ENCODE assay signal across 8 cellular contexts in the genomic region with DNA sequence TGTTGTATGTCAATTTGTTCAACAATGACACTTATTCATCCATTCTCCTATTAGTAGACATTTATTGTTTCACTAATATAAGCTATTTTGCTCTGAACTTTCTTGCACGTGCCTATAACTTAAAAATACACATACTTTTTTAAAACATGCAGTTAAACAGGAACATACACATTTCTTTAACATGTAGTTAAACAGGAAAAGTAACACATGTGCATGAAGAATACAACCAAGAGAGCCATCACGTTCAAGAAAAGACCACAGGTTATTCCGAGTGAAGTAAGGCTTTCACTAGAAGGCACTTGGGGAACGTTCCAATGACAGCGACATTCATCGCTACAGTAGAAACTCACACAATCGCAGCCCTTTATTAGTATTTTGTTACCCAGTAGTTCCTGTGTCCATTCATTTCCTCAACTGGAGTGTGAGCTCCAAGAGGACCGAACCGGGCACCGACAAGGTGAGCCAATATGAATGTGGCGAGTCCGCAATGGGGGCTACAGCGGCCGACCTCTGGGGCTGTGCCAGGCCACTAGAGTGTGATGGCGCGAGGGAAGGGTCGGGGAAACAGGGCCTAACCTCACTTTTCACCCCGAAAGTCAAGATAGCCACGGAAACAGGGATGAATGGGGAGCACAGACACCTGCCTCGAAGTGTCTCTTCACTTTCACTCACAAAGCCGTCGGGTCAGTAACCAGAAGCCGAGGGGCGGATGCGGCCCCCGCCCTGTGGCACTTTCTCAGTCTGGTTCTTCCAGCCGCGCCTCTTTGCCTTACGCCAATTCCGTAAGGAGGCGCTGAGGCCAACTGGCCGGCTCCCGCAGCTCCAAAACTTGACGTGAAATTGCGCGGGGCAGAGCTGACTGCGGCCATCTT. TPM values are rescaled to one million over a fixed set of nuclear protein-coding genes. Genes with fewer than 3 reads are reported as not detected.
DNase-seq lines count a peak whose midpoint lies in the region; ATAC-seq and TF ChIP-seq lines count a peak whose summit lies in the region.

No MANE protein-coding gene starts in this region.

- 2% methylated on average over 36 of the region's 37 CpGs for WGBS in SK-N-SH (ENCODE audit: low lambda C conversion rate)
- 1 to 3% (median 2%) methylated on average over 28 to 37 of the region's 37 CpGs for WGBS in heart left ventricle, 4 donors

- H3K27ac ChIP-seq in SK-N-SH (ENCODE audit: low read depth in 2 of 2, low read length in 1 of 2) (peak overlapping the region; percentile 97 to 98), heart left ventricle (peak overlapping the region; percentile 90 to 99 (median 97))

- H2AFZ ChIP-seq in SK-N-SH (ENCODE audit: low read depth), result peak overlapping the region; percentile 95

- H3K9me3 ChIP-seq in SK-N-SH, result no peaks in the 10 kb centered on the region
- no peaks in the 10 kb centered on the region for H3K9me3 ChIP-seq in heart left ventricle

- H3K9me2 ChIP-seq in SK-N-SH, result no peaks in the 10 kb centered on the region

- H3K27me3 ChIP-seq in SK-N-SH (ENCODE audit: insufficient read depth) (no peaks in the 10 kb centered on the region), heart left ventricle (no peaks in the 10 kb centered on the region)

- H3K79me2 ChIP-seq in SK-N-SH (ENCODE audit: insufficient read depth), result peaks cover 56% of the 10 kb centered on the region

- DNase-seq in NCI-H1092 treated with DMSO at 0.1 percent for 48 hours (lab: John Stamatoyannopoulos, UW) (peak; percentile 99), SK-N-SH (peak; percentile 85), heart left ventricle (peak; percentile 90 to 93 (median 91)), posterior cingulate gyrus (peak; percentile 74 to 97 (median 81)), ureter (ENCODE audit: low spot score) (peak; percentile 91)
- peak; percentile 59 for DNase-seq in activated naive CD8-positive, alpha-beta T cell treated with anti-CD3 and anti-CD28 coated beads, Interleukin-2, amount 50 U/mL, for 16 hours (ENCODE audit: low read depth, low spot score)

- CTCF ChIA-PET in SK-N-SH (lab: Yijun Ruan, JAX), result interaction anchor here (0.6 to 9.5 kb wide), 28 partner anchors 13 to 498 kb away, joined by 3 to 176 read pairs (median 7); a partner anchor contains a TSS

- H3F3A ChIP-seq in SK-N-SH (replicated peaks; ENCODE audit: insufficient read depth), result peaks cover 19% of the 10 kb centered on the region

- POLR2A ChIA-PET in SK-N-SH (lab: Yijun Ruan, JAX), result interaction anchor here (0.8 to 3.2 kb wide), 27 partner anchors 9 to 429 kb away, joined by 3 to 30 read pairs (median 4); a partner anchor contains a TSS

- no peak for TF ChIP-seq POLR2A in heart left ventricle (IDR thresholded peaks at IDR 0.05)

- peaks cover 31% of the 10 kb centered on the region for H4K20me1 ChIP-seq in SK-N-SH (ENCODE audit: insufficient read depth)

- H3K4me1 ChIP-seq in SK-N-SH (ENCODE audit: control insufficient read depth in 1 of 2, insufficient read depth in 2 of 2, low read depth in 1 of 2, low read length in 1 of 2) (peaks cover 9 to 21% of the 10 kb centered on the region in 2 experiments; a peak in 3 of 4 replicates), heart left ventricle (peaks cover 0 to 43% (median 25%) of the 10 kb centered on the region in 12 donors)

- H3K36me3 ChIP-seq in SK-N-SH (replicated peaks in 1 of 2; ENCODE audit: control insufficient read depth in 1 of 2, insufficient read depth in 2 of 2, low read length in 1 of 2), result peaks cover 0 to 2% of the 10 kb centered on the region in 2 experiments
- H3K36me3 ChIP-seq in heart left ventricle, result no peaks in the 10 kb centered on the region

- intact Hi-C loops in heart left ventricle (cut with DNase I), result loop anchor here (2.0 to 10.0 kb wide), 15 partner anchors 38 to 107 kb away; no protein-coding TSS in a partner anchor
- intact Hi-C loops in posterior cingulate gyrus (cut with DNase I), result loop anchor here (2.0 to 5.0 kb wide), 2 partner anchors 91 to 107 kb away; no protein-coding TSS in a partner anchor

- TF ChIP-seq EP300 in SK-N-SH (IDR thresholded peaks at IDR 0.05; ENCODE audit: borderline replicate concordance in 1 of 2, low read depth in 1 of 2, low read length in 1 of 2), result peak in 1 of 2 experiments; percentile 32; a peak in 1 of 4 replicates

- peak overlapping the region; percentile 91 for H3K9ac ChIP-seq in SK-N-SH

- no peak for TF ChIP-seq RAD21 in SK-N-SH (IDR thresholded peaks at IDR 0.05; ENCODE audit: low read length)

- H3K4me2 ChIP-seq in SK-N-SH, result peak overlapping the region; percentile 93

- ATAC-seq in HG02642 (IDR thresholded peaks at IDR 0.05; ENCODE audit: poor library complexity, unreplicated experiment) (peak; percentile 52), heart left ventricle (peak; percentile 75 to 82 (median 76))

- H3K4me3 ChIP-seq in GM12875 (ENCODE audit: low read depth, low read length) (peak overlapping the region; percentile 99), SK-N-SH (ENCODE audit: low read depth in 2 of 2, low read length in 1 of 2) (peak overlapping the region; percentile 94 to 99), heart left ventricle (peak overlapping the region; percentile 58 to 95 (median 86))

- no peak for TF ChIP-seq CTCF in GM12875 (IDR thresholded peaks at IDR 0.05; ENCODE audit: borderline replicate concordance, insufficient read depth, low read depth, low read length)
- TF ChIP-seq CTCF in SK-N-SH (IDR thresholded peaks at IDR 0.05), result no peak; the same call in 1 of the 2 replicates
- TF ChIP-seq CTCF in heart left ventricle (IDR thresholded peaks at IDR 0.05), result no peak

TF ChIP-seq in SK-N-SH, 30 proteins besides CTCF, POLR2A, EP300 and RAD21 (continues in another document):
- TF ChIP-seq, protein P1, sequence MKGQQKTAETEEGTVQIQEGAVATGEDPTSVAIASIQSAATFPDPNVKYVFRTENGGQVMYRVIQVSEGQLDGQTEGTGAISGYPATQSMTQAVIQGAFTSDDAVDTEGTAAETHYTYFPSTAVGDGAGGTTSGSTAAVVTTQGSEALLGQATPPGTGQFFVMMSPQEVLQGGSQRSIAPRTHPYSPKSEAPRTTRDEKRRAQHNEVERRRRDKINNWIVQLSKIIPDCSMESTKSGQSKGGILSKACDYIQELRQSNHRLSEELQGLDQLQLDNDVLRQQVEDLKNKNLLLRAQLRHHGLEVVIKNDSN (IDR thresholded peaks at IDR 0.05; ENCODE audit: borderline replicate concordance, low read depth), result no peak
- no peak; the same call in 1 of the 2 replicates for TF ChIP-seq GATA2 (CRISPR knock-in tag; IDR thresholded peaks at IDR 0.05)
- TF ChIP-seq ELF1 (IDR thresholded peaks at IDR 0.05), result no peak
- no peak for TF ChIP-seq FOSL2 (IDR thresholded peaks at IDR 0.05; ENCODE audit: borderline replicate concordance, low read depth)
- no peak for TF ChIP-seq GABPA (IDR thresholded peaks at IDR 0.05; ENCODE audit: low read depth)
- no peak; the same call in 1 of the 2 replicates for TF ChIP-seq SMC3 (IDR thresholded peaks at IDR 0.05; ENCODE audit: low read depth, low read length)
- no peak for TF ChIP-seq TAF1 (IDR thresholded peaks at IDR 0.05; ENCODE audit: borderline replicate concordance, low read depth, low read length)
- TF ChIP-seq, protein P2, sequence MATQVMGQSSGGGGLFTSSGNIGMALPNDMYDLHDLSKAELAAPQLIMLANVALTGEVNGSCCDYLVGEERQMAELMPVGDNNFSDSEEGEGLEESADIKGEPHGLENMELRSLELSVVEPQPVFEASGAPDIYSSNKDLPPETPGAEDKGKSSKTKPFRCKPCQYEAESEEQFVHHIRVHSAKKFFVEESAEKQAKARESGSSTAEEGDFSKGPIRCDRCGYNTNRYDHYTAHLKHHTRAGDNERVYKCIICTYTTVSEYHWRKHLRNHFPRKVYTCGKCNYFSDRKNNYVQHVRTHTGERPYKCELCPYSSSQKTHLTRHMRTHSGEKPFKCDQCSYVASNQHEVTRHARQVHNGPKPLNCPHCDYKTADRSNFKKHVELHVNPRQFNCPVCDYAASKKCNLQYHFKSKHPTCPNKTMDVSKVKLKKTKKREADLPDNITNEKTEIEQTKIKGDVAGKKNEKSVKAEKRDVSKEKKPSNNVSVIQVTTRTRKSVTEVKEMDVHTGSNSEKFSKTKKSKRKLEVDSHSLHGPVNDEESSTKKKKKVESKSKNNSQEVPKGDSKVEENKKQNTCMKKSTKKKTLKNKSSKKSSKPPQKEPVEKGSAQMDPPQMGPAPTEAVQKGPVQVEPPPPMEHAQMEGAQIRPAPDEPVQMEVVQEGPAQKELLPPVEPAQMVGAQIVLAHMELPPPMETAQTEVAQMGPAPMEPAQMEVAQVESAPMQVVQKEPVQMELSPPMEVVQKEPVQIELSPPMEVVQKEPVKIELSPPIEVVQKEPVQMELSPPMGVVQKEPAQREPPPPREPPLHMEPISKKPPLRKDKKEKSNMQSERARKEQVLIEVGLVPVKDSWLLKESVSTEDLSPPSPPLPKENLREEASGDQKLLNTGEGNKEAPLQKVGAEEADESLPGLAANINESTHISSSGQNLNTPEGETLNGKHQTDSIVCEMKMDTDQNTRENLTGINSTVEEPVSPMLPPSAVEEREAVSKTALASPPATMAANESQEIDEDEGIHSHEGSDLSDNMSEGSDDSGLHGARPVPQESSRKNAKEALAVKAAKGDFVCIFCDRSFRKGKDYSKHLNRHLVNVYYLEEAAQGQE (IDR thresholded peaks at IDR 0.05; ENCODE audit: low read depth, low read length), result 0 out of 2 replicates have a peak, but pooled peaks have one; percentile 19
- no peak for TF ChIP-seq YY1 (IDR thresholded peaks at IDR 0.05; ENCODE audit: low read depth)
- TF ChIP-seq NFIC (IDR thresholded peaks at IDR 0.05; ENCODE audit: borderline replicate concordance), result no peak
- TF ChIP-seq FOXJ3 (CRISPR knock-in tag; IDR thresholded peaks at IDR 0.05), result no peak
- peak; percentile 61; the same call in 1 of the 2 replicates for TF ChIP-seq POLR2AphosphoS5 (IDR thresholded peaks at IDR 0.05; ENCODE audit: low read depth, low read length)
- no peak for TF ChIP-seq MEF2A (IDR thresholded peaks at IDR 0.05; ENCODE audit: borderline replicate concordance, low read depth)
- TF ChIP-seq FOXM1 (IDR thresholded peaks at IDR 0.05; ENCODE audit: low read depth), result peak; percentile 67; the same call in 1 of the 2 replicates
- TF ChIP-seq, protein P3, sequence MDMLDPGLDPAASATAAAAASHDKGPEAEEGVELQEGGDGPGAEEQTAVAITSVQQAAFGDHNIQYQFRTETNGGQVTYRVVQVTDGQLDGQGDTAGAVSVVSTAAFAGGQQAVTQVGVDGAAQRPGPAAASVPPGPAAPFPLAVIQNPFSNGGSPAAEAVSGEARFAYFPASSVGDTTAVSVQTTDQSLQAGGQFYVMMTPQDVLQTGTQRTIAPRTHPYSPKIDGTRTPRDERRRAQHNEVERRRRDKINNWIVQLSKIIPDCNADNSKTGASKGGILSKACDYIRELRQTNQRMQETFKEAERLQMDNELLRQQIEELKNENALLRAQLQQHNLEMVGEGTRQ (IDR thresholded peaks at IDR 0.05; ENCODE audit: borderline replicate concordance, low read depth, low read length), result no peak
- no peak for TF ChIP-seq RFX5 (IDR thresholded peaks at IDR 0.05; ENCODE audit: low read length)

RNA-seq across cellular contexts. Expression of a gene that starts 0.8 kb away (rescaled TPM):
- polyA plus RNA-seq in SK-N-SH (2012; rRNA removed) (119 and 171 TPM in 2 replicates), heart left ventricle (100 to 1,000 TPM; 119 to 200 TPM)
- polyA plus RNA-seq in SK-N-SH (2012; cell fraction: cytosol; rRNA removed), result 202 and 288 TPM in 2 replicates
- polyA plus RNA-seq in SK-N-SH (2012; cell fraction: nucleus; rRNA removed), result 55.8 and 118 TPM in 2 replicates
- total RNA-seq in heart left ventricle (100 to 1,000 TPM; 133 to 232 (median 200) TPM), ureter (189 TPM)

Comparison
In these comparisons a context has a peak if more than half of its experiments do, and no peak if none do; other contexts are left out.
1. Peak in every context shown above with its lines: DNase-seq, ATAC-seq, H3K4me3 ChIP-seq and H3K27ac ChIP-seq.